8 cellular contexts compared by ENCODE assay signal in genomic region chr17:78324391-78325075, GRCh38. TPM values are rescaled to one million over a fixed set of nuclear protein-coding genes. Genes with fewer than 3 reads are reported as not detected.
DNase-seq lines count a peak whose midpoint lies in the region; ATAC-seq and TF ChIP-seq lines count a peak whose summit lies in the region.

No MANE protein-coding gene starts in this region.

- no peaks in the 10 kb centered on the region for H3K36me3 ChIP-seq in breast epithelium
- H3K36me3 ChIP-seq in lower lobe of right lung: no peaks in the 10 kb centered on the region
- no peaks in the 10 kb centered on the region for H3K36me3 ChIP-seq in suprapubic skin

- WGBS in suprapubic skin: 14% methylated on average over 18 of the region's 18 CpGs

- no peak overlapping the region for H3K27ac Mint-ChIP-seq in MCF 10A (ENCODE audit: low read depth, unreplicated experiment)
- H3K27ac Mint-ChIP-seq in dendritic cell treated with granulocyte-macrophage colony-stimulating factor and Interleukin-4, amounts not matched to agents 40 ng/mL and 50 ng/mL, for 4 days: peak overlapping the region; percentile 92
- peak overlapping the region in 2 of 6 donors; percentile 40 to 55 for H3K27ac Mint-ChIP-seq in immature natural killer cell

- POLR2A ChIA-PET in MCF 10A (lab: Yijun Ruan, JAX): interaction anchor here (0.9 to 1.9 kb wide), 4 partner anchors 8 to 36 kb away, joined by 3 to 8 read pairs (median 5); no protein-coding TSS in a partner anchor
- POLR2A ChIA-PET in RWPE1 (lab: Yijun Ruan, JAX; ENCODE audit: low non-redundant PET): no interaction called here

- CTCF ChIA-PET in MCF 10A (lab: Yijun Ruan, JAX): interaction anchor here (0.6 kb wide), 1 partner anchor 327 kb away, joined by 3 read pairs; no protein-coding TSS in a partner anchor
- CTCF ChIA-PET in RWPE1 (lab: Yijun Ruan, JAX): interaction anchor here (0.8 to 1.5 kb wide), 2 partner anchors 9 to 305 kb away, joined by 5 to 6 read pairs; no protein-coding TSS in a partner anchor

- peaks cover 8% of the 10 kb centered on the region for H3K4me1 Mint-ChIP-seq in MCF 10A (ENCODE audit: insufficient read depth, unreplicated experiment)
- peaks cover 59% of the 10 kb centered on the region for H3K4me1 Mint-ChIP-seq in dendritic cell treated with granulocyte-macrophage colony-stimulating factor and Interleukin-4, amounts not matched to agents 40 ng/mL and 50 ng/mL, for 4 days (ENCODE audit: low read depth)
- H3K4me1 Mint-ChIP-seq in immature natural killer cell: peaks cover 12 to 15% of the 10 kb centered on the region in 2 donors

- no peaks in the 10 kb centered on the region for H3K36me3 Mint-ChIP-seq in MCF 10A (ENCODE audit: insufficient read depth, unreplicated experiment)
- H3K36me3 Mint-ChIP-seq in dendritic cell treated with granulocyte-macrophage colony-stimulating factor and Interleukin-4, amounts not matched to agents 40 ng/mL and 50 ng/mL, for 4 days (ENCODE audit: low read depth): no peaks in the 10 kb centered on the region
- no peaks in the 10 kb centered on the region for H3K36me3 Mint-ChIP-seq in immature natural killer cell

- H3K27me3 Mint-ChIP-seq in MCF 10A (ENCODE audit: insufficient read depth, unreplicated experiment) (no peaks in the 10 kb centered on the region), immature natural killer cell (ENCODE audit: low read depth in 3 of 3) (peaks cover 0 to 10% (median 8%) of the 10 kb centered on the region in 3 donors)
- H3K27me3 Mint-ChIP-seq in dendritic cell treated with granulocyte-macrophage colony-stimulating factor and Interleukin-4, amounts not matched to agents 40 ng/mL and 50 ng/mL, for 4 days: no peaks in the 10 kb centered on the region

- DNase-seq in breast epithelium (ENCODE audit: low spot score in 2 of 2) (peak in 1 of 2 donors; percentile 47), MCF 10A (ENCODE audit: unreplicated experiment) (no peak), RWPE1 (ENCODE audit: low spot score) (no peak), lower lobe of right lung (peak; percentile 81), suprapubic skin (ENCODE audit: low spot score in 2 of 2) (peak; percentile 90 to 93), immature natural killer cell (no peak)

- no peak for TF ChIP-seq EP300 in suprapubic skin (IDR thresholded peaks at IDR 0.05)

- H3K27ac ChIP-seq in breast epithelium (peak overlapping the region; percentile 85 to 98), RWPE1 (peak overlapping the region; percentile 51), lower lobe of right lung (peak overlapping the region; percentile 89), suprapubic skin (peak overlapping the region; percentile 91)

- H3K27me3 ChIP-seq in breast epithelium (no peaks in the 10 kb centered on the region), lower lobe of right lung (ENCODE audit: low read depth) (no peaks in the 10 kb centered on the region), suprapubic skin (no peaks in the 10 kb centered on the region)

- BruUV-seq in MCF 10A (replicated peaks; lab: Mats Ljungman, UMichigan): no TSS peak

- TF ChIP-seq POLR2A in breast epithelium (IDR thresholded peaks at IDR 0.05) (no peak), suprapubic skin (IDR thresholded peaks at IDR 0.05) (no peak)

- H3K4me3 Mint-ChIP-seq in MCF 10A (ENCODE audit: unreplicated experiment) (no peak overlapping the region), immature natural killer cell (peak overlapping the region in 1 of 5 donors; percentile 24)
- H3K4me3 Mint-ChIP-seq in dendritic cell treated with granulocyte-macrophage colony-stimulating factor and Interleukin-4, amounts not matched to agents 40 ng/mL and 50 ng/mL, for 4 days: peak overlapping the region; percentile 69

- intact Hi-C loops in breast epithelium (cut with DNase I; ENCODE audit: low total_unique reads) (no loop called here), MCF 10A (cut with micrococcal nuclease) (no loop called here), lower lobe of right lung (cut with DNase I) (no loop called here)
- intact Hi-C loops in dendritic cell treated with granulocyte-macrophage colony-stimulating factor and Interleukin-4, amounts not matched to agents 40 ng/mL and 50 ng/mL, for 4 days (cut with micrococcal nuclease): loop anchor here (1.0 to 2.0 kb wide), 2 partner anchors 13 to 36 kb away; partner anchors contain the start of gene SOCS3

- ATAC-seq in lower lobe of right lung: peak; percentile 82 to 89
- ATAC-seq in GM19397 (IDR thresholded peaks at IDR 0.05; ENCODE audit: unreplicated experiment): no peak

- no peak for TF ChIP-seq CTCF in breast epithelium (IDR thresholded peaks at IDR 0.05)
- TF ChIP-seq CTCF in MCF 10A (IDR thresholded peaks at IDR 0.05; ENCODE audit: unreplicated experiment): no peak
- no peak for TF ChIP-seq CTCF in RWPE1 (conservative IDR thresholded peaks at IDR 0.05; ENCODE audit: low read depth)
- TF ChIP-seq CTCF in lower lobe of right lung (IDR thresholded peaks at IDR 0.05): no peak
- no peak for TF ChIP-seq CTCF in suprapubic skin (IDR thresholded peaks at IDR 0.05)

- H3K9me3 Mint-ChIP-seq in MCF 10A (ENCODE audit: unreplicated experiment): no peaks in the 10 kb centered on the region
- H3K9me3 Mint-ChIP-seq in dendritic cell treated with granulocyte-macrophage colony-stimulating factor and Interleukin-4, amounts not matched to agents 40 ng/mL and 50 ng/mL, for 4 days: no peaks in the 10 kb centered on the region
- no peaks in the 10 kb centered on the region for H3K9me3 Mint-ChIP-seq in immature natural killer cell

- peak overlapping the region; percentile 7 to 49 (median 10) for H3K4me3 ChIP-seq in breast epithelium
- peak overlapping the region; percentile 10 for H3K4me3 ChIP-seq in lower lobe of right lung
- peak overlapping the region; percentile 34 for H3K4me3 ChIP-seq in suprapubic skin

- H3K4me1 ChIP-seq in breast epithelium (peaks cover 0 to 9% of the 10 kb centered on the region in 2 donors), lower lobe of right lung (peaks cover 46% of the 10 kb centered on the region), suprapubic skin (peaks cover 42% of the 10 kb centered on the region)

- H3K9me3 ChIP-seq in breast epithelium: no peaks in the 10 kb centered on the region
- no peaks in the 10 kb centered on the region for H3K9me3 ChIP-seq in lower lobe of right lung
- H3K9me3 ChIP-seq in suprapubic skin: no peaks in the 10 kb centered on the region

RNA-seq across cellular contexts. Expression of gene SOCS3, which starts 35.3 kb away (rescaled TPM):
- total RNA-seq in breast epithelium (100 to 1,000 TPM in 1 of 3 donors, 10 to 100 TPM in 2; 58.1 to 190 (median 76.4) TPM), MCF 10A (2022) (2.5 and 4.8 TPM in 2 replicates), lower lobe of right lung (69.5 TPM), suprapubic skin (100 to 1,000 TPM in 1 of 4 donors, 10 to 100 TPM in 3; 33.2 to 264 (median 60.9) TPM)
- polyA plus RNA-seq in immature natural killer cell: 10 to 100 TPM in 2 of 3 donors, 1 to 10 TPM in 1; 9.0 to 15.4 (median 10.6) TPM

RNA-seq across cellular contexts. Expression of gene PGS1, which starts 53.9 kb away (rescaled TPM):
- total RNA-seq in breast epithelium (10 to 100 TPM; 33.9 to 58.7 (median 50.2) TPM), MCF 10A (2022) (25.7 and 31.8 TPM in 2 replicates), lower lobe of right lung (90.9 TPM), suprapubic skin (10 to 100 TPM; 23.9 to 51.7 (median 34.2) TPM)
- 10 to 100 TPM; 17.0 to 27.5 (median 27.2) TPM for polyA plus RNA-seq in immature natural killer cell

Comparison
In these comparisons a context has a peak if more than half of its experiments do, and no peak if none do; other contexts are left out.
1. DNase-seq: peak in lower lobe of right lung (single experiment) and suprapubic skin (2 of 2); none in MCF 10A (single experiment), RWPE1 (single experiment) and immature natural killer cell (0 of 3).
2. Peak in every context shown above with its lines, with median percentiles within 50 percentile points of each other: H3K27ac ChIP-seq and H3K4me3 ChIP-seq.